In the genomic region with DNA sequence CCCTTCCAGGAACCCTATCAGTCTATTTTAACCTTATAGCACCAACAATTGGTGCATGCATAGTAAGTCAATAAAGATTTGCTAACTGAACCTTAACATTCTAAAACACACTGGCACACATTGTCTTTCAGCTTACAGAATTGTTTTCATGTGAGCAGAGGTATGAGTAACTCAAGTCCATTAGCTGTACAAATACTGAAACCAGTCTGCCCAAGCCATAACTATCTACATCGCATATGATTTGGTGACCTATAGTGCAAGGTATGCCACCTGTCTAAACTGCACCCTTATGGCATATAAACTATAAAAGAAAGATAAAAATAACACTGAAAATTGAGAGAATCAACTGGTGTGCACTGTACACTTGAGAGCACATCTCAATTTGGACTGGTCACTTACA, we compare ENCODE assay signal across 2 cellular contexts.
TF ChIP-seq lines count a peak whose summit lies in the region.

No MANE protein-coding gene starts in this region.

TF ChIP-seq in A549, 52 proteins besides CTCF, POLR2A, EP300 and RAD21:
- TF ChIP-seq HMGXB4 (CRISPR knock-in tag; IDR thresholded peaks at IDR 0.05; ENCODE audit: borderline replicate concordance) (no peak), REST (IDR thresholded peaks at IDR 0.05) (no peak), KDM5A (IDR thresholded peaks at IDR 0.05) (no peak), ZFP36 (IDR thresholded peaks at IDR 0.05; ENCODE audit: borderline replicate concordance, partially characterized antibody) (no peak), POLR2AphosphoS2 (conservative IDR thresholded peaks at IDR 0.05; ENCODE audit: low read length) (no peak), FOXS1 (CRISPR knock-in tag; IDR thresholded peaks at IDR 0.05) (no peak), HDAC2 (IDR thresholded peaks at IDR 0.05) (no peak), FOSB (CRISPR knock-in tag; IDR thresholded peaks at IDR 0.05) (no peak), NPAS2 (CRISPR knock-in tag; IDR thresholded peaks at IDR 0.05; ENCODE audit: borderline replicate concordance) (no peak), HOXB13 (CRISPR knock-in tag; IDR thresholded peaks at IDR 0.05; ENCODE audit: low read depth) (no peak), MAFK (IDR thresholded peaks at IDR 0.05; ENCODE audit: partially characterized antibody) (no peak), SMC3 (IDR thresholded peaks at IDR 0.05) (no peak)
- TF ChIP-seq, protein P1, sequence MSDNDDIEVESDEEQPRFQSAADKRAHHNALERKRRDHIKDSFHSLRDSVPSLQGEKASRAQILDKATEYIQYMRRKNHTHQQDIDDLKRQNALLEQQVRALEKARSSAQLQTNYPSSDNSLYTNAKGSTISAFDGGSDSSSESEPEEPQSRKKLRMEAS (IDR thresholded peaks at IDR 0.05), result no peak

TF ChIP-seq in GM12878, 131 proteins besides CTCF, POLR2A, EP300 and RAD21:
- no peak for TF ChIP-seq RFX5 (IDR thresholded peaks at IDR 0.05; ENCODE audit: low read depth, low read length)
- no peak for TF ChIP-seq NR2C2 (IDR thresholded peaks at IDR 0.05; ENCODE audit: borderline replicate concordance, control insufficient read depth, insufficient read length, low read depth)
- TF ChIP-seq DPF2 (IDR thresholded peaks at IDR 0.05), result no peak
- no peak for TF ChIP-seq MEF2B (IDR thresholded peaks at IDR 0.05; ENCODE audit: partially characterized antibody, poor library complexity, severe bottlenecking)
- no peak for TF ChIP-seq SIN3A (IDR thresholded peaks at IDR 0.05; ENCODE audit: low read depth, low read length)
- no peak for TF ChIP-seq SIX5 (IDR thresholded peaks at IDR 0.05; ENCODE audit: low read depth, low read length, severe bottlenecking)
- TF ChIP-seq SMC3 (IDR thresholded peaks at IDR 0.05; ENCODE audit: borderline replicate concordance, low read length), result no peak
- no peak for TF ChIP-seq POLR2AphosphoS2 (IDR thresholded peaks at IDR 0.05; ENCODE audit: low read depth, low read length)
- TF ChIP-seq, protein P2, sequence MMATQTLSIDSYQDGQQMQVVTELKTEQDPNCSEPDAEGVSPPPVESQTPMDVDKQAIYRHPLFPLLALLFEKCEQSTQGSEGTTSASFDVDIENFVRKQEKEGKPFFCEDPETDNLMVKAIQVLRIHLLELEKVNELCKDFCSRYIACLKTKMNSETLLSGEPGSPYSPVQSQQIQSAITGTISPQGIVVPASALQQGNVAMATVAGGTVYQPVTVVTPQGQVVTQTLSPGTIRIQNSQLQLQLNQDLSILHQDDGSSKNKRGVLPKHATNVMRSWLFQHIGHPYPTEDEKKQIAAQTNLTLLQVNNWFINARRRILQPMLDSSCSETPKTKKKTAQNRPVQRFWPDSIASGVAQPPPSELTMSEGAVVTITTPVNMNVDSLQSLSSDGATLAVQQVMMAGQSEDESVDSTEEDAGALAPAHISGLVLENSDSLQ (IDR thresholded peaks at IDR 0.05), result no peak
- TF ChIP-seq KAT2A (conservative IDR thresholded peaks at IDR 0.05; ENCODE audit: control insufficient read depth, low read depth, low read length), result no peak
- TF ChIP-seq CHD1 (IDR thresholded peaks at IDR 0.05; ENCODE audit: low read depth, low read length), result no peak
- TF ChIP-seq, protein P3, sequence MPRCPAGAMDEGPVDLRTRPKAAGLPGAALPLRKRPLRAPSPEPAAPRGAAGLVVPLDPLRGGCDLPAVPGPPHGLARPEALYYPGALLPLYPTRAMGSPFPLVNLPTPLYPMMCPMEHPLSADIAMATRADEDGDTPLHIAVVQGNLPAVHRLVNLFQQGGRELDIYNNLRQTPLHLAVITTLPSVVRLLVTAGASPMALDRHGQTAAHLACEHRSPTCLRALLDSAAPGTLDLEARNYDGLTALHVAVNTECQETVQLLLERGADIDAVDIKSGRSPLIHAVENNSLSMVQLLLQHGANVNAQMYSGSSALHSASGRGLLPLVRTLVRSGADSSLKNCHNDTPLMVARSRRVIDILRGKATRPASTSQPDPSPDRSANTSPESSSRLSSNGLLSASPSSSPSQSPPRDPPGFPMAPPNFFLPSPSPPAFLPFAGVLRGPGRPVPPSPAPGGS (IDR thresholded peaks at IDR 0.05; ENCODE audit: borderline replicate concordance, insufficient read depth, low read depth, low read length, poor library complexity, severe bottlenecking), result no peak
